ENCODE assay signal across 1 cellular context in genomic region chr18:8177330-8178016, GRCh38.
A peak's percentile ranks its signal among the peaks of the same experiment; 100 is the strongest.
TF ChIP-seq lines count a peak whose summit lies in the region.

No MANE protein-coding gene starts in this region.

TF ChIP-seq in HepG2, 621 proteins besides CTCF, POLR2A, EP300 and RAD21 (continued from another document and continues in another):
- TF ChIP-seq ZNF414 (CRISPR knock-in tag; IDR thresholded peaks at IDR 0.05), result no peak
- TF ChIP-seq ZNF747 (CRISPR knock-in tag; IDR thresholded peaks at IDR 0.05; ENCODE audit: borderline replicate concordance), result no peak
- TF ChIP-seq HOXA3 (CRISPR knock-in tag; IDR thresholded peaks at IDR 0.05), result peak; percentile 43; the same call in 1 of the 2 replicates
- no peak for TF ChIP-seq CSRNP2 (CRISPR knock-in tag; conservative IDR thresholded peaks at IDR 0.05; ENCODE audit: low read depth)
- no peak for TF ChIP-seq ZNF691 (CRISPR knock-in tag; IDR thresholded peaks at IDR 0.05; ENCODE audit: borderline replicate concordance, low read depth)
- no peak for TF ChIP-seq GTF3A (CRISPR knock-in tag; conservative IDR thresholded peaks at IDR 0.05)
- peak; percentile 48; the same call in 1 of the 2 replicates for TF ChIP-seq NCOA2 (CRISPR knock-in tag; IDR thresholded peaks at IDR 0.05)
- no peak for TF ChIP-seq IRX3 (CRISPR knock-in tag; IDR thresholded peaks at IDR 0.05; ENCODE audit: borderline replicate concordance, low read depth)
- no peak for TF ChIP-seq SOX13 (IDR thresholded peaks at IDR 0.05)
- TF ChIP-seq SOX13 (CRISPR knock-in tag; conservative IDR thresholded peaks at IDR 0.05 in 1 of 2, IDR thresholded peaks at IDR 0.05 in 1 of 2), result peak in 1 of 2 experiments; percentile 64; a peak in 1 of 4 replicates
- no peak for TF ChIP-seq MNT (IDR thresholded peaks at IDR 0.05)
- TF ChIP-seq TEAD3 (CRISPR knock-in tag; optimal IDR thresholded peaks at IDR 0.05; ENCODE audit: borderline replicate concordance), result peak; percentile 54
- no peak for TF ChIP-seq AGO2 (optimal IDR thresholded peaks at IDR 0.05; ENCODE audit: low read depth, low read length)
- TF ChIP-seq PAF1 (CRISPR knock-in tag; IDR thresholded peaks at IDR 0.05), result no peak
- TF ChIP-seq USF2 (IDR thresholded peaks at IDR 0.05; ENCODE audit: low read depth, low read length), result no peak
- TF ChIP-seq USF2 (CRISPR knock-in tag; IDR thresholded peaks at IDR 0.05; ENCODE audit: borderline replicate concordance), result no peak
- TF ChIP-seq ERF (CRISPR knock-in tag; IDR thresholded peaks at IDR 0.05), result no peak
- TF ChIP-seq ZNF317 (CRISPR knock-in tag; IDR thresholded peaks at IDR 0.05), result no peak
- no peak for TF ChIP-seq ZBTB37 (CRISPR knock-in tag; IDR thresholded peaks at IDR 0.05)
- TF ChIP-seq ZNF180 (CRISPR knock-in tag; IDR thresholded peaks at IDR 0.05; ENCODE audit: borderline replicate concordance, low read depth), result no peak
- TF ChIP-seq KIAA2018 (CRISPR knock-in tag; IDR thresholded peaks at IDR 0.05; ENCODE audit: borderline replicate concordance), result no peak
- no peak; the same call in 1 of the 2 replicates for TF ChIP-seq ARID4A (CRISPR knock-in tag; IDR thresholded peaks at IDR 0.05; ENCODE audit: borderline replicate concordance)
- TF ChIP-seq ZNF576 (CRISPR knock-in tag; IDR thresholded peaks at IDR 0.05), result no peak
- TF ChIP-seq ATF6 (CRISPR knock-in tag; conservative IDR thresholded peaks at IDR 0.05), result no peak
